ENCODE assay signal across 8 cellular contexts in genomic region chr7:44196450-44196872, GRCh38. TPM values are rescaled to one million over a fixed set of nuclear protein-coding genes. Genes with fewer than 3 reads are reported as not detected.
DNase-seq lines count a peak whose midpoint lies in the region; ATAC-seq and TF ChIP-seq lines count a peak whose summit lies in the region.

No MANE protein-coding gene starts in this region.

- H3K36me3 Mint-ChIP-seq in activated CD8-positive, alpha-beta T cell treated with anti-CD3 and anti-CD28 coated beads for 36 hours (ENCODE audit: low read depth), result no peaks in the 10 kb centered on the region

- H3K4me1 ChIP-seq in heart left ventricle (peaks cover 0 to 2% (median under 1%) of the 10 kb centered on the region in 12 donors), sigmoid colon (peaks cover 0 to 2% (median 1%) of the 10 kb centered on the region in 4 donors)

- H3K4me3 Mint-ChIP-seq in activated CD8-positive, alpha-beta T cell treated with anti-CD3 and anti-CD28 coated beads for 36 hours, result no peak overlapping the region

- H3K4me3 ChIP-seq in BJ (ENCODE audit: low read depth, low read length) (no peak overlapping the region), heart left ventricle (no peak overlapping the region), sigmoid colon (no peak overlapping the region)

- peaks cover 2% of the 10 kb centered on the region for H3K27me3 Mint-ChIP-seq in activated CD8-positive, alpha-beta T cell treated with anti-CD3 and anti-CD28 coated beads for 36 hours

- DNase-seq in BJ (ENCODE audit: low read depth), result no peak
- DNase-seq in GM13977 (ENCODE audit: low spot score), result peak; percentile 70
- DNase-seq in NCI-H2196 treated with DMSO at 0.1 percent for 48 hours (lab: John Stamatoyannopoulos, UW; ENCODE audit: unreplicated experiment), result peak; percentile 17
- peak; percentile 63 for DNase-seq in activated CD8-positive, alpha-beta T cell treated with anti-CD3 and anti-CD28 coated beads for 36 hours
- no peak for DNase-seq in heart left ventricle
- DNase-seq in sigmoid colon, result peak; percentile 67
- DNase-seq in occipital lobe (lab: John Stamatoyannopoulos, UW), result no peak

- no peaks in the 10 kb centered on the region; the same call in 1 of the 2 replicates for H3K27me3 ChIP-seq in BJ (ENCODE audit: control insufficient read depth, insufficient read depth, low read length)
- peaks cover 0 to 15% (median 0%) of the 10 kb centered on the region in 9 donors for H3K27me3 ChIP-seq in heart left ventricle
- H3K27me3 ChIP-seq in sigmoid colon, result peaks cover 0 to 23% (median 5%) of the 10 kb centered on the region in 3 donors

- peak; percentile 19 for ATAC-seq in activated CD8-positive, alpha-beta T cell treated with anti-CD3 and anti-CD28 coated beads for 36 hours
- ATAC-seq in heart left ventricle, result peak in 3 of 4 donors; percentile 45 to 61 (median 53)
- no peak for ATAC-seq in GM21786 (IDR thresholded peaks at IDR 0.05; ENCODE audit: unreplicated experiment)

- H3K36me3 ChIP-seq in BJ (ENCODE audit: control insufficient read depth, insufficient read depth, low read length) (no peaks in the 10 kb centered on the region), heart left ventricle (no peaks in the 10 kb centered on the region), sigmoid colon (no peaks in the 10 kb centered on the region)

- TF ChIP-seq CTCF in BJ (IDR thresholded peaks at IDR 0.05; ENCODE audit: insufficient read depth, low read depth, low read length) (peak; percentile 88), GM13977 (IDR thresholded peaks at IDR 0.05; ENCODE audit: extremely low read depth, insufficient read depth, missing control alignments) (peak; percentile 77), heart left ventricle (IDR thresholded peaks at IDR 0.05) (peak; percentile 45 to 72 (median 62)), sigmoid colon (IDR thresholded peaks at IDR 0.05) (peak in 3 of 4 experiments; percentile 36 to 60 (median 44))
- peak; percentile 76 for TF ChIP-seq CTCF in activated CD8-positive, alpha-beta T cell treated with anti-CD3 and anti-CD28 coated beads for 36 hours (IDR thresholded peaks at IDR 0.05)

- in situ Hi-C loops in GM13977 (cut with MboI; ENCODE audit: low pct_unique_long_range_greater_than_20kb, low sequenced_read_pairs, unreplicated experiment), result loop anchor here (10.0 kb wide), 1 partner anchor 122 kb away; no protein-coding TSS in a partner anchor

- H3K4me1 Mint-ChIP-seq in activated CD8-positive, alpha-beta T cell treated with anti-CD3 and anti-CD28 coated beads for 36 hours (ENCODE audit: low read depth), result peaks cover 23% of the 10 kb centered on the region

- H3K9me3 ChIP-seq in heart left ventricle (no peaks in the 10 kb centered on the region), sigmoid colon (no peaks in the 10 kb centered on the region)

- no peaks in the 10 kb centered on the region for H3K9me3 Mint-ChIP-seq in activated CD8-positive, alpha-beta T cell treated with anti-CD3 and anti-CD28 coated beads for 36 hours

- H3K27ac ChIP-seq in heart left ventricle, result no peak overlapping the region
- no peak overlapping the region for H3K27ac ChIP-seq in sigmoid colon

- TF ChIP-seq POLR2A in heart left ventricle (IDR thresholded peaks at IDR 0.05), result no peak
- TF ChIP-seq POLR2A in sigmoid colon (IDR thresholded peaks at IDR 0.05), result no peak

- H3K27ac Mint-ChIP-seq in activated CD8-positive, alpha-beta T cell treated with anti-CD3 and anti-CD28 coated beads for 36 hours, result no peak overlapping the region

- intact Hi-C loops in activated CD8-positive, alpha-beta T cell treated with anti-CD3 and anti-CD28 coated beads for 36 hours (cut with micrococcal nuclease), result no loop called here
- intact Hi-C loops in heart left ventricle (cut with DNase I) (loop anchor here in 7 of 10 donors (2.0 to 10.0 kb wide), 6 partner anchors 62 to 172 kb away; partner anchors contain the start of gene POLD2 (in 1 of the 7)), sigmoid colon (cut with DNase I) (no loop called here)

- no peak for TF ChIP-seq EP300 in sigmoid colon (IDR thresholded peaks at IDR 0.05)

- CTCF ChIA-PET in BJ (lab: Yijun Ruan, JAX), result interaction anchor here (0.6 to 5.5 kb wide), 25 partner anchors 8 to 369 kb away, joined by 3 to 52 read pairs (median 4); partner anchors contain the start of genes PGAM2 and POLD2
- CTCF ChIA-PET in activated CD8-positive, alpha-beta T cell treated with anti-CD3 and anti-CD28 coated beads for 36 hours (lab: Charles Lee), result interaction anchor here (0.9 to 2.6 kb wide), 7 partner anchors 10 to 176 kb away, joined by 3 to 8 read pairs (median 5); partner anchors contain the start of gene POLD2

- POLR2A ChIA-PET in BJ (lab: Charles Lee), result no interaction called here
- POLR2A ChIA-PET in activated CD8-positive, alpha-beta T cell treated with anti-CD3 and anti-CD28 coated beads for 36 hours (lab: Charles Lee), result interaction anchor here (0.6 kb wide), 1 partner anchor 124 kb away, joined by 3 read pairs; no protein-coding TSS in a partner anchor

- 35 to 38% (median 37%) methylated on average over 3 of the region's 3 CpGs for WGBS in heart left ventricle, 4 donors
- WGBS in sigmoid colon, 2 donors, result 43 to 51% methylated on average over 3 of the region's 3 CpGs

RNA-seq across cellular contexts. Expression of gene YKT6, which starts 4.3 kb away (rescaled TPM):
- polyA plus RNA-seq in BJ (2011; rRNA removed), result 132 and 160 TPM in 2 replicates
- polyA minus RNA-seq in BJ (2011; rRNA and poly(A)+ RNA removed), result 76.4 and 125 TPM in 2 replicates
- total RNA-seq in activated CD8-positive, alpha-beta T cell treated with anti-CD3 and anti-CD28 coated beads for 36 hours, result 10 to 100 TPM; 49.3 to 50.9 TPM
- total RNA-seq in heart left ventricle, result 10 to 100 TPM; 43.8 to 82.2 (median 46.6) TPM
- 100 to 1,000 TPM in 1 of 2 donors, 10 to 100 TPM in 1; 28.5 to 133 TPM for polyA plus RNA-seq in heart left ventricle
- total RNA-seq in sigmoid colon, result 10 to 100 TPM; 39.2 to 50.1 (median 44.5) TPM
- polyA plus RNA-seq in sigmoid colon, result 10 to 100 TPM; 63.1 to 95.5 (median 73.3) TPM
- 54.7 TPM for total RNA-seq in occipital lobe

RNA-seq across cellular contexts. Expression of gene GCK, which starts 7.2 kb away (rescaled TPM):
- polyA plus RNA-seq in BJ (2011; rRNA removed) (0.22 and 0.40 TPM in 2 replicates), heart left ventricle (1 to 10 TPM; 3.6 to 5.7 TPM), sigmoid colon (under 1 TPM in 2 of 3 donors, not detected in 1; 0.32 to 0.60 TPM)
- polyA minus RNA-seq in BJ (2011; rRNA and poly(A)+ RNA removed), result 0.19 TPM in 1 of 2 replicates, not detected in the other
- 1 to 10 TPM; 2.1 to 2.6 TPM for total RNA-seq in activated CD8-positive, alpha-beta T cell treated with anti-CD3 and anti-CD28 coated beads for 36 hours
- total RNA-seq in heart left ventricle (1 to 10 TPM in 6 of 9 donors, under 1 TPM in 3; 0.54 to 3.3 (median 1.3) TPM), sigmoid colon (1 to 10 TPM in 2 of 4 donors, under 1 TPM in 1, not detected in 1; 0.27 to 1.8 (median 1.4) TPM), occipital lobe (5.1 TPM)

RNA-seq across cellular contexts. Expression of gene MYL7, which starts 55.3 kb away (rescaled TPM):
- polyA plus RNA-seq in BJ (2011; rRNA removed) (0.26 and 0.29 TPM in 2 replicates), heart left ventricle (1,000 to 10,000 TPM; 1,236 to 2,597 TPM), sigmoid colon (1 to 10 TPM in 1 of 3 donors, under 1 TPM in 1, not detected in 1; 0.39 to 7.2 TPM)
- not detected in 2 replicates for polyA minus RNA-seq in BJ (2011; rRNA and poly(A)+ RNA removed)
- not detected for total RNA-seq in activated CD8-positive, alpha-beta T cell treated with anti-CD3 and anti-CD28 coated beads for 36 hours
- total RNA-seq in heart left ventricle (1,000 to 10,000 TPM in 8 of 9 donors, 100 to 1,000 TPM in 1; 975 to 4,037 (median 2,357) TPM), sigmoid colon (not detected), occipital lobe (not detected)

Comparison
In these comparisons a context has a peak if more than half of its experiments do, and no peak if none do; other contexts are left out.
1. DNase-seq: peak in GM13977 (single experiment), NCI-H2196 treated with DMSO at 0.1 percent for 48 hours (single experiment), activated CD8-positive, alpha-beta T cell treated with anti-CD3 and anti-CD28 coated beads for 36 hours (single experiment) and sigmoid colon (single experiment); none in BJ (single experiment), heart left ventricle (0 of 5) and occipital lobe (single experiment).
2. RNA of gene MYL7, which starts 55.3 kb away (total RNA-seq): 975 to 4,037 TPM in heart left ventricle; not detected in activated CD8-positive, alpha-beta T cell treated with anti-CD3 and anti-CD28 coated beads for 36 hours, not detected in occipital lobe (single experiment) and not detected in sigmoid colon; every median in the first group is over 100 times any median in the second.
3. intact Hi-C loops: an anchor here in heart left ventricle (2.0 to 10.0 kb wide); none called in activated CD8-positive, alpha-beta T cell treated with anti-CD3 and anti-CD28 coated beads for 36 hours and sigmoid colon.
4. Peak in every context shown above with its lines, with median percentiles within 50 percentile points of each other: CTCF ChIP-seq.